In genomic region chr10:79468841-79469585, GRCh38 we compare ENCODE assay signal across 12 cellular contexts.
"Had no signal": no experiment of that assay in that cellular context is flagged by ENCODE, and none has a peak within 500 bp of the region (broad histone marks: within the 10 kb centered on the region; RNA-seq: fewer than 3 reads in every experiment).

No MANE protein-coding gene starts in this region.

- H3K9me3 Mint-ChIP-seq: activated naive CD4-positive, alpha-beta T cell treated with anti-CD3 and anti-CD28 coated beads, Interleukin-2, amount 50 U/mL, for 24 hours; stimulated activated naive CD8-positive, alpha-beta T cell treated with anti-CD3 and anti-CD28 coated beads, Interleukin-15, Interleukin-2, amounts not matched to agents 100 ng/mL and 50 ng/mL, for 24 hours had no signal

- H3K4me1 Mint-ChIP-seq: activated naive CD4-positive, alpha-beta T cell treated with anti-CD3 and anti-CD28 coated beads, Interleukin-2, amount 50 U/mL, for 24 hours had no signal

- H3K9me3 ChIP-seq: heart right ventricle, sigmoid colon had no signal

- DNase-seq: activated CD4-positive, alpha-beta T cell treated with anti-CD3 and anti-CD28 coated beads, Interleukin-2, amount 50 U/mL, for 4 hours; activated T-cell treated with anti-CD3 and anti-CD28 coated beads, Interleukin-2, amount 50 U/mL, for 1 hour; amniotic stem cell; cerebellar nuclear complex; heart right ventricle; midbrain; sigmoid colon; stimulated activated CD4-positive, alpha-beta T cell treated with anti-CD3 and anti-CD28 coated beads, Interleukin-2, amount 100 ng/mL, for 48 hours had no signal

- H3K27me3 Mint-ChIP-seq: stimulated activated naive CD8-positive, alpha-beta T cell treated with anti-CD3 and anti-CD28 coated beads, Interleukin-15, Interleukin-2, amounts not matched to agents 100 ng/mL and 50 ng/mL, for 24 hours had no signal

- H3K4me3 ChIP-seq: heart right ventricle, sigmoid colon had no signal

- H3K4me3 Mint-ChIP-seq: activated naive CD4-positive, alpha-beta T cell treated with anti-CD3 and anti-CD28 coated beads, Interleukin-2, amount 50 U/mL, for 24 hours; brain; stimulated activated naive CD8-positive, alpha-beta T cell treated with anti-CD3 and anti-CD28 coated beads, Interleukin-15, Interleukin-2, amounts not matched to agents 100 ng/mL and 50 ng/mL, for 24 hours had no signal

- H3K27me3 ChIP-seq: heart right ventricle, sigmoid colon had no signal

- H3K36me3 ChIP-seq: heart right ventricle, sigmoid colon had no signal

- H3K27ac Mint-ChIP-seq: activated naive CD4-positive, alpha-beta T cell treated with anti-CD3 and anti-CD28 coated beads, Interleukin-2, amount 50 U/mL, for 24 hours; brain; progenitor cell of endocrine pancreas; stimulated activated naive CD8-positive, alpha-beta T cell treated with anti-CD3 and anti-CD28 coated beads, Interleukin-15, Interleukin-2, amounts not matched to agents 100 ng/mL and 50 ng/mL, for 24 hours had no signal

- H3K36me3 Mint-ChIP-seq: activated naive CD4-positive, alpha-beta T cell treated with anti-CD3 and anti-CD28 coated beads, Interleukin-2, amount 50 U/mL, for 24 hours; brain had no signal
